Comparison of ENCODE assay signal across 32 cellular contexts in genomic region chr10:24991298-24991697, GRCh38. TPM values are rescaled to one million over a fixed set of nuclear protein-coding genes. Genes with fewer than 3 reads are reported as not detected.
"Had no signal": no experiment of that assay in that cellular context is flagged by ENCODE, and none has a peak within 500 bp of the region (broad histone marks: within the 10 kb centered on the region; RNA-seq: fewer than 3 reads in every experiment).

No MANE protein-coding gene starts in this region.

- DNase-seq: activated CD4-positive, alpha-beta memory T cell treated with anti-CD3 and anti-CD28 coated beads, Interleukin-2, amount 10 ng/mL, durations not matched to agents 7 days and 5 days; activated CD4-positive, alpha-beta T cell treated with anti-CD3 and anti-CD28 coated beads for 1 hour; activated CD4-positive, alpha-beta T cell treated with anti-CD3 and anti-CD28 coated beads for 36 hours; activated CD4-positive, alpha-beta T cell treated with anti-CD3 and anti-CD28 coated beads for 48 hours; activated CD4-positive, alpha-beta T cell treated with anti-CD3 and anti-CD28 coated beads, Interleukin-2, amount 10 ng/mL, durations not matched to agents 7 days and 5 days; activated CD4-positive, alpha-beta T cell treated with anti-CD3 and anti-CD28 coated beads, Interleukin-2, amount 50 U/mL, for 48 hours; activated CD4-positive, CD25-positive, alpha-beta regulatory T cell; activated CD8-positive, alpha-beta memory T cell treated with anti-CD3 and anti-CD28 coated beads for 24 hours; activated CD8-positive, alpha-beta memory T cell treated with anti-CD3 and anti-CD28 coated beads, Interleukin-2, amount 10 ng/mL, durations not matched to agents 7 days and 5 days; activated CD8-positive, alpha-beta memory T cell treated with anti-CD3 and anti-CD28 coated beads, Interleukin-2, amount 50 U/mL, for 48 hours; activated CD8-positive, alpha-beta T cell treated with anti-CD3 and anti-CD28 coated beads, Interleukin-2, amount 10 ng/mL, durations not matched to agents 7 days and 5 days; activated effector memory CD4-positive, alpha-beta T cell treated with Interleukin-2 at 50 U/mL for 16 hours; activated gamma-delta T cell; activated naive CD4-positive, alpha-beta T cell treated with anti-CD3 and anti-CD28 coated beads, Interleukin-2, amount 10 ng/mL, durations not matched to agents 7 days and 5 days; activated naive CD4-positive, alpha-beta T cell treated with Interleukin-2 at 50 U/mL for 16 hours; activated naive CD8-positive, alpha-beta T cell treated with anti-CD3 and anti-CD28 coated beads, Interleukin-2, amount 10 ng/mL, durations not matched to agents 7 days and 5 days; activated naive CD8-positive, alpha-beta T cell treated with anti-CD3 and anti-CD28 coated beads, Interleukin-2, amount 50 U/mL, for 24 hours; activated T-cell treated with anti-CD3 and anti-CD28 coated beads, Interleukin-2, amount 50 U/mL, for 24 hours; activated T-cell treated with anti-CD3 and anti-CD28 coated beads, Interleukin-2, amount 50 U/mL, for 48 hours; amygdala; anterior cingulate cortex; caudate nucleus; cerebellar nuclear complex; T-helper 2 cell; T-helper 9 cell had no signal

- H3K27me3 ChIP-seq: ascending aorta, cardiac muscle cell had no signal

- H3K27ac ChIP-seq: ascending aorta, cardiac muscle cell, VCaP had no signal

- ATAC-seq: activated CD4-positive, alpha-beta T cell treated with anti-CD3 and anti-CD28 coated beads for 36 hours; activated CD4-positive, CD25-positive, alpha-beta regulatory T cell treated with anti-CD3 and anti-CD28 coated beads, Interleukin-2, amount 50 U/mL, for 24 hours; activated CD8-positive, alpha-beta memory T cell treated with anti-CD3 and anti-CD28 coated beads, Interleukin-2, amount 10 ng/mL, durations not matched to agents 7 days and 5 days; activated CD8-positive, alpha-beta T cell treated with anti-CD3 and anti-CD28 coated beads, Interleukin-2, amount 10 ng/mL, durations not matched to agents 7 days and 5 days; activated naive CD8-positive, alpha-beta T cell treated with anti-CD3 and anti-CD28 coated beads, Interleukin-2, amount 50 U/mL, for 24 hours had no signal

- H3K36me3 ChIP-seq: ascending aorta, cardiac muscle cell had no signal

- H3K4me1 ChIP-seq: ascending aorta had no signal

- FAIRE-seq: bronchial epithelial cell, TTC549 had no signal

- H3K4me3 ChIP-seq: ascending aorta, cardiac muscle cell had no signal

- H3K9me3 ChIP-seq: ascending aorta had no signal

RNA-seq across cellular contexts. Expression of gene ENKUR, which starts 24.7 kb away (rescaled TPM):
- total RNA-seq: activated CD4-positive, alpha-beta memory T cell treated with anti-CD3 and anti-CD28 coated beads, Interleukin-2, amount 10 ng/mL, durations not matched to agents 7 days and 5 days; activated CD4-positive, alpha-beta T cell treated with anti-CD3 and anti-CD28 coated beads, Interleukin-2, amount 10 ng/mL, durations not matched to agents 7 days and 5 days; activated CD8-positive, alpha-beta memory T cell treated with anti-CD3 and anti-CD28 coated beads, Interleukin-2, amount 10 ng/mL, durations not matched to agents 7 days and 5 days; activated CD8-positive, alpha-beta T cell treated with anti-CD3 and anti-CD28 coated beads, Interleukin-2, amount 10 ng/mL, durations not matched to agents 7 days and 5 days; activated naive CD8-positive, alpha-beta T cell treated with anti-CD3 and anti-CD28 coated beads, Interleukin-2, amount 10 ng/mL, durations not matched to agents 7 days and 5 days; activated T-helper 2 cell treated with anti-CD3 and anti-CD28 coated beads, Interferon-gamma antibody, Interleukin-2, Interleukin-4, amounts not matched to agents 10 μg/mL and 5 μg/mL and 100 μg/mL, durations not matched to agents 14 hours and 24 hours and 36 hours; ascending aorta; cardiac muscle cell had no signal
